In genomic region chr12:80720516-80720915, GRCh38 we compare ENCODE assay signal across 34 cellular contexts. TPM values are rescaled to one million over a fixed set of nuclear protein-coding genes. Genes with fewer than 3 reads are reported as not detected.
"Had no signal": no experiment of that assay in that cellular context is flagged by ENCODE, and none has a peak within 500 bp of the region (broad histone marks: within the 10 kb centered on the region; RNA-seq: fewer than 3 reads in every experiment).

No MANE protein-coding gene starts in this region.

- H3K27ac Mint-ChIP-seq: dendritic cell treated with granulocyte-macrophage colony-stimulating factor and Interleukin-4, amounts not matched to agents 40 ng/mL and 50 ng/mL, for 4 days; effector memory CD8-positive, alpha-beta T cell; endodermal cell; mesothelial cell of epicardium had no signal

- H3K4me3 Mint-ChIP-seq: dendritic cell treated with granulocyte-macrophage colony-stimulating factor and Interleukin-4, amounts not matched to agents 40 ng/mL and 50 ng/mL, for 4 days; effector memory CD8-positive, alpha-beta T cell; endodermal cell; mesothelial cell of epicardium had no signal

- H3K36me3 Mint-ChIP-seq: mesothelial cell of epicardium had no signal

- H3K9me3 ChIP-seq: colonic mucosa, esophagus squamous epithelium, gastrocnemius medialis, heart right ventricle, left lung, lower lobe of right lung, mucosa of descending colon had no signal

- ATAC-seq: effector memory CD8-positive, alpha-beta T cell; esophagus mucosa; gastrocnemius medialis; heart right ventricle; left cardiac atrium; left lung; left ventricle myocardium superior; lower lobe of right lung; mucosa of descending colon had no signal

- H3K36me3 ChIP-seq: colonic mucosa, esophagus squamous epithelium, gastrocnemius medialis, heart right ventricle, left lung, lower lobe of right lung had no signal

- H3K4me1 ChIP-seq: colonic mucosa, esophagus squamous epithelium, gastrocnemius medialis, heart right ventricle, left lung, lower lobe of right lung had no signal

- H3K27me3 Mint-ChIP-seq: effector memory CD8-positive, alpha-beta T cell had no signal

- H3K4me3 ChIP-seq: colonic mucosa, esophagus squamous epithelium, gastrocnemius medialis, heart right ventricle, left lung, lower lobe of right lung, mucosa of descending colon had no signal

- DNase-seq: colonic mucosa; cortex of kidney; effector CD8-positive, alpha-beta T cell; effector memory CD8-positive, alpha-beta T cell; endodermal cell; erythroblast; esophagus squamous epithelium; foreskin fibroblast; foreskin melanocyte; gastrocnemius medialis; glutamatergic neuron; head of caudate nucleus; heart right ventricle; hippocampal formation; left cardiac atrium; left lung; left ventricle myocardium superior; lower lobe of right lung; mesenchymal stem cell; mucosa of descending colon had no signal

- H3K9me3 Mint-ChIP-seq: dendritic cell treated with granulocyte-macrophage colony-stimulating factor and Interleukin-4, amounts not matched to agents 40 ng/mL and 50 ng/mL, for 4 days; endodermal cell; mesothelial cell of epicardium had no signal

- H3K4me1 Mint-ChIP-seq: mesothelial cell of epicardium had no signal

- H3K27ac ChIP-seq: colonic mucosa, epithelial cell of prostate, esophagus squamous epithelium, gastrocnemius medialis, heart right ventricle, left lung, lower lobe of right lung had no signal

- FAIRE-seq: endometrium, islet of Langerhans, keratinocyte had no signal

- H3K27me3 ChIP-seq: colonic mucosa had no signal

RNA-seq across cellular contexts. Expression of gene MYF5, which starts 3.8 kb away (rescaled TPM):
- total RNA-seq: chondrocyte, colonic mucosa, dermis microvascular lymphatic vessel endothelial cell, endodermal cell, esophagus mucosa, esophagus squamous epithelium, glomerular endothelial cell, heart right ventricle, kidney epithelial cell, left cardiac atrium, left lung, left ventricle myocardium superior, lower leg skin, lower lobe of right lung, lung microvascular endothelial cell, mesenteric fat pad, mesothelial cell of epicardium, mucosa of descending colon had no signal
- polyA plus RNA-seq: heart right ventricle, keratinocyte had no signal

RNA-seq across cellular contexts. Expression of gene MYF6, which starts 13.1 kb away (rescaled TPM):
- total RNA-seq: chondrocyte, colonic mucosa, dermis microvascular lymphatic vessel endothelial cell, esophagus mucosa, glomerular endothelial cell, kidney epithelial cell, left cardiac atrium, left lung, left ventricle myocardium superior, lower lobe of right lung, lung microvascular endothelial cell, mesenteric fat pad, mucosa of descending colon had no signal
- polyA plus RNA-seq: keratinocyte had no signal
